Comparison of ENCODE assay signal across 25 cellular contexts in genomic region chr9:16236882-16237281, GRCh38.
DNase-seq lines count a peak whose midpoint lies in the region; ATAC-seq and TF ChIP-seq lines count a peak whose summit lies in the region.
"Had no signal": no experiment of that assay in that cellular context is flagged by ENCODE, and none has a peak within 500 bp of the region (broad histone marks: within the 10 kb centered on the region; RNA-seq: fewer than 3 reads in every experiment).

No MANE protein-coding gene starts in this region.

- ATAC-seq in gastrocnemius medialis: no peak
- ATAC-seq in GM19397 (IDR thresholded peaks at IDR 0.05; ENCODE audit: unreplicated experiment): no peak
- no peak for ATAC-seq in HG02759 (IDR thresholded peaks at IDR 0.05; ENCODE audit: unreplicated experiment)
- ATAC-seq: stimulated activated naive CD8-positive, alpha-beta T cell treated with anti-CD3 and anti-CD28 coated beads, Interleukin-15, Interleukin-2, amounts not matched to agents 100 U/mL and 50 U/mL, for 24 hours had no signal

- H3K36me3 Mint-ChIP-seq in osteocyte (ENCODE audit: unreplicated experiment): no peaks in the 10 kb centered on the region
- H3K36me3 Mint-ChIP-seq: immature natural killer cell had no signal

- no peaks in the 10 kb centered on the region for H3K36me3 ChIP-seq in right atrium auricular region
- H3K36me3 ChIP-seq in gastrocnemius medialis: no peaks in the 10 kb centered on the region
- H3K36me3 ChIP-seq: HAP-1, SJSA1, WERI-Rb-1 had no signal

- no peak for TF ChIP-seq CTCF in right atrium auricular region (IDR thresholded peaks at IDR 0.05)
- TF ChIP-seq CTCF in gastrocnemius medialis (IDR thresholded peaks at IDR 0.05 in 4 of 5, conservative IDR thresholded peaks at IDR 0.05 in 1 of 5): no peak
- TF ChIP-seq CTCF in osteocyte (IDR thresholded peaks at IDR 0.05): no peak

- H3K27ac Mint-ChIP-seq in osteocyte (ENCODE audit: unreplicated experiment): no peak overlapping the region
- H3K27ac Mint-ChIP-seq: immature natural killer cell, nephron progenitor cell had no signal

- H3K9me3 ChIP-seq in right atrium auricular region (no peaks in the 10 kb centered on the region), gastrocnemius medialis (no peaks in the 10 kb centered on the region)
- H3K9me3 ChIP-seq: Caco-2, HAP-1, psoas muscle, SJSA1 had no signal

- H3K4me3 Mint-ChIP-seq in osteocyte (ENCODE audit: unreplicated experiment): no peak overlapping the region
- H3K4me3 Mint-ChIP-seq: immature natural killer cell, nephron progenitor cell had no signal

- H3K4me3 ChIP-seq in right atrium auricular region (no peak overlapping the region), gastrocnemius medialis (no peak overlapping the region)
- H3K4me3 ChIP-seq: coronary artery, HAP-1, psoas muscle, SJSA1 had no signal

- H3K9me3 Mint-ChIP-seq in osteocyte (ENCODE audit: unreplicated experiment): no peaks in the 10 kb centered on the region
- H3K9me3 Mint-ChIP-seq: nephron progenitor cell had no signal

- H3K4me1 Mint-ChIP-seq in osteocyte (ENCODE audit: unreplicated experiment): peaks cover 25% of the 10 kb centered on the region
- H3K4me1 Mint-ChIP-seq: immature natural killer cell had no signal

- in situ Hi-C loops in gastrocnemius medialis (cut with MboI; ENCODE audit: low sequenced_read_pairs in 4 of 4): no loop called here

- TF ChIP-seq POLR2A in gastrocnemius medialis (IDR thresholded peaks at IDR 0.05): no peak

- peak overlapping the region; percentile 16 to 49 for H3K27ac ChIP-seq in right atrium auricular region
- H3K27ac ChIP-seq in gastrocnemius medialis: peak overlapping the region in 3 of 4 donors; percentile 28 to 48 (median 31)
- H3K27ac ChIP-seq: coronary artery, psoas muscle, SJSA1, WERI-Rb-1 had no signal

- no peaks in the 10 kb centered on the region for H3K27me3 Mint-ChIP-seq in osteocyte (ENCODE audit: unreplicated experiment)

- intact Hi-C loops in gastrocnemius medialis (cut with DNase I; ENCODE audit: low total_unique reads): no loop called here

- DNase-seq in EH (ENCODE audit: low read depth) (peak; percentile 93), amniotic epithelial cell (ENCODE audit: low read depth) (peak; percentile 71), right atrium auricular region (ENCODE audit: low spot score) (no peak), gastrocnemius medialis (no peak), midbrain (lab: John Stamatoyannopoulos, UW) (no peak), osteocyte (ENCODE audit: extremely low spot score, unreplicated experiment) (no peak)
- DNase-seq: activated CD4-positive, alpha-beta T cell treated with anti-CD3 and anti-CD28 coated beads, Interleukin-2, amount 50 U/mL, for 4 hours; activated naive CD4-positive, alpha-beta T cell treated with anti-CD3 and anti-CD28 coated beads, Interleukin-2, amount 50 U/mL, for 16 hours; Caco-2; glutamatergic neuron; immature natural killer cell; KG1; NCI-H1048; NCI-H69; nephron progenitor cell; psoas muscle; stimulated activated naive CD8-positive, alpha-beta T cell treated with anti-CD3 and anti-CD28 coated beads, Interleukin-15, Interleukin-2, amounts not matched to agents 100 U/mL and 50 U/mL, for 24 hours; T-helper 2 cell; trophoblast cell; WERI-Rb-1 had no signal

- H3K27me3 ChIP-seq in right atrium auricular region: no peaks in the 10 kb centered on the region
- H3K27me3 ChIP-seq in gastrocnemius medialis: no peaks in the 10 kb centered on the region
- H3K27me3 ChIP-seq: SJSA1 had no signal

- H3K4me1 ChIP-seq in right atrium auricular region (peaks cover 0 to 6% of the 10 kb centered on the region in 2 donors), gastrocnemius medialis (no peaks in the 10 kb centered on the region)
- H3K4me1 ChIP-seq: Caco-2, HAP-1, psoas muscle had no signal

Comparison
In these comparisons a context has a peak if more than half of its experiments do, and no peak if none do; other contexts are left out.
1. DNase-seq: peak in EH (single experiment) and amniotic epithelial cell (single experiment); none in right atrium auricular region (single experiment), gastrocnemius medialis (0 of 2), midbrain (single experiment) and osteocyte (single experiment).